ENCODE assay signal across 8 cellular contexts in the genomic region with DNA sequence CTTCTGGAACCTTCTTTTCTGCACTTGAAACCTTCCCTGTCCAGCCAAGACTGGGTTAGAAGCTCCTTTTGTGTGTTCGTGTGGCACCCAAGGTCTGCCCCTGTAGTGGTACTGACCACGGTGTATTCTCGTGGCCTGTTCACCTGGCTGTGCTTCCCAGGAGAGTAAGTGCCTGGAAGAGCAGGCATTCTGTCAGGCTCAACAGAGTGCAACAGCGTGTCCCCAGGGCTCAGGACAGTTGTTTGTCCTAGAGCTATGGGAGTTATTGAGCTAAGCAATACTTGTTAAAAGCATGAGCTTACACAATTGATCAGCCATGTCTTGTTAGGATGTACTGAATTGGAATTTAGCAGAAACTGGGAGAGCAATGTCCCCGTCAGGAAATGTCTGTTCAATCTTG. TPM values are rescaled to one million over a fixed set of nuclear protein-coding genes. Genes with fewer than 3 reads are reported as not detected.
A peak's percentile ranks its signal among the peaks of the same experiment; 100 is the strongest.
DNase-seq lines count a peak whose midpoint lies in the region; ATAC-seq and TF ChIP-seq lines count a peak whose summit lies in the region.

No MANE protein-coding gene starts in this region.

- no peaks in the 10 kb centered on the region for H3K27me3 ChIP-seq in adrenal gland
- no peaks in the 10 kb centered on the region for H3K27me3 ChIP-seq in lower lobe of right lung (ENCODE audit: low read depth)
- H3K27me3 ChIP-seq in aorta (ENCODE audit: control insufficient read depth in 1 of 2, insufficient read depth in 2 of 2, low read length in 1 of 2), result no peaks in the 10 kb centered on the region

- CTCF ChIA-PET in activated CD4-positive, alpha-beta T cell treated with anti-CD3 and anti-CD28 coated beads, Interleukin-2, amount 10 ng/mL, durations not matched to agents 7 days and 5 days (lab: Charles Lee), result interaction anchor here (0.6 to 1.5 kb wide), 3 partner anchors 138 to 370 kb away, joined by 3 to 4 read pairs (median 3); no protein-coding TSS in a partner anchor

- H3K27ac ChIP-seq in adrenal gland (peak overlapping the region; percentile 3 to 100 (median 98)), lower lobe of right lung (peak overlapping the region; percentile 19), aorta (ENCODE audit: low read depth in 1 of 2, low read length in 2 of 2) (peak overlapping the region in 1 of 2 donors; percentile 90)

- H3K9me3 ChIP-seq in adrenal gland (replicated peaks in 1 of 3) (no peaks in the 10 kb centered on the region), lower lobe of right lung (no peaks in the 10 kb centered on the region), aorta (ENCODE audit: control insufficient read depth, low read length) (no peaks in the 10 kb centered on the region)

- H3K9me3 Mint-ChIP-seq in activated CD4-positive, alpha-beta T cell treated with anti-CD3 and anti-CD28 coated beads, Interleukin-2, amount 10 ng/mL, durations not matched to agents 7 days and 5 days, result no peaks in the 10 kb centered on the region
- no peaks in the 10 kb centered on the region for H3K9me3 Mint-ChIP-seq in type B pancreatic cell

- in situ Hi-C loops in G401 (cut with HindIII; ENCODE audit: low sequenced_read_pairs), result no loop called here

- H3K36me3 Mint-ChIP-seq in activated CD4-positive, alpha-beta T cell treated with anti-CD3 and anti-CD28 coated beads, Interleukin-2, amount 10 ng/mL, durations not matched to agents 7 days and 5 days (ENCODE audit: low read depth), result peaks cover 22% of the 10 kb centered on the region
- peaks cover 3% of the 10 kb centered on the region for H3K36me3 Mint-ChIP-seq in type B pancreatic cell

- H3K4me3 ChIP-seq in adrenal gland (no peak overlapping the region), lower lobe of right lung (no peak overlapping the region), aorta (ENCODE audit: low read length in 2 of 2) (no peak overlapping the region)

- WGBS in adrenal gland, 4 donors, result 90 to 95% (median 91%) methylated on average over 4 to 5 of the region's 5 CpGs
- WGBS in aorta, 2 donors, result 79 to 85% methylated on average over 5 of the region's 5 CpGs

- no peak for DNase-seq in activated CD4-positive, alpha-beta T cell treated with anti-CD3 and anti-CD28 coated beads, Interleukin-2, amount 10 ng/mL, durations not matched to agents 7 days and 5 days
- no peak for DNase-seq in activated CD4-positive, alpha-beta T cell treated with anti-CD3 and anti-CD28 coated beads, Interleukin-2, amount 50 U/mL, for 48 hours
- DNase-seq in adrenal gland (no peak), lower lobe of right lung (no peak), type B pancreatic cell (ENCODE audit: extremely low spot score, unreplicated experiment) (no peak), G401 (ENCODE audit: low spot score) (no peak), NCI-H2081 treated with DMSO at 0.1 percent for 48 hours (lab: John Stamatoyannopoulos, UW) (no peak), aorta (no peak)

- no peak for TF ChIP-seq POLR2A in adrenal gland (IDR thresholded peaks at IDR 0.05)

- H3K36me3 ChIP-seq in adrenal gland (replicated peaks in 1 of 2) (no peaks in the 10 kb centered on the region), lower lobe of right lung (no peaks in the 10 kb centered on the region), aorta (ENCODE audit: control insufficient read depth in 1 of 2, insufficient read depth in 2 of 2, low read length in 1 of 2) (no peaks in the 10 kb centered on the region)

- H3K27me3 Mint-ChIP-seq in activated CD4-positive, alpha-beta T cell treated with anti-CD3 and anti-CD28 coated beads, Interleukin-2, amount 10 ng/mL, durations not matched to agents 7 days and 5 days, result no peaks in the 10 kb centered on the region
- no peaks in the 10 kb centered on the region for H3K27me3 Mint-ChIP-seq in type B pancreatic cell

- H3K4me1 ChIP-seq in adrenal gland (replicated peaks in 1 of 2) (peaks cover 33 to 62% of the 10 kb centered on the region in 2 donors), lower lobe of right lung (peaks cover 67% of the 10 kb centered on the region), aorta (ENCODE audit: control insufficient read depth in 1 of 2, insufficient read depth in 2 of 2, low read length in 2 of 2) (peaks cover 2 to 10% of the 10 kb centered on the region in 2 donors)

- POLR2A ChIA-PET in activated CD4-positive, alpha-beta T cell treated with anti-CD3 and anti-CD28 coated beads, Interleukin-2, amount 10 ng/mL, durations not matched to agents 7 days and 5 days (lab: Charles Lee), result no interaction called here

- ATAC-seq in lower lobe of right lung (no peak), aorta (ENCODE audit: low FRiP score) (no peak)

- intact Hi-C loops in adrenal gland (cut with DNase I) (loop anchor here in 1 of 2 donors (10.0 kb wide), 1 partner anchor 169 kb away; no protein-coding TSS in a partner anchor), lower lobe of right lung (cut with DNase I) (no loop called here), aorta (cut with DNase I) (loop anchor here (5.0 to 10.0 kb wide), 4 partner anchors 82 to 1429 kb away; partner anchors contain the start of gene HDAC7 (in 1 of the 2))

- H3K4me3 Mint-ChIP-seq in activated CD4-positive, alpha-beta T cell treated with anti-CD3 and anti-CD28 coated beads, Interleukin-2, amount 10 ng/mL, durations not matched to agents 7 days and 5 days, result no peak overlapping the region
- peak overlapping the region; percentile 78 for H3K4me3 Mint-ChIP-seq in type B pancreatic cell

- H3K27ac Mint-ChIP-seq in activated CD4-positive, alpha-beta T cell treated with anti-CD3 and anti-CD28 coated beads, Interleukin-2, amount 10 ng/mL, durations not matched to agents 7 days and 5 days, result peak overlapping the region; percentile 74
- H3K27ac Mint-ChIP-seq in type B pancreatic cell, result peak overlapping the region; percentile 97

- TF ChIP-seq CTCF in adrenal gland (IDR thresholded peaks at IDR 0.05) (no peak), lower lobe of right lung (IDR thresholded peaks at IDR 0.05) (no peak), type B pancreatic cell (conservative IDR thresholded peaks at IDR 0.05) (no peak)

- peaks cover 61% of the 10 kb centered on the region for H3K4me1 Mint-ChIP-seq in activated CD4-positive, alpha-beta T cell treated with anti-CD3 and anti-CD28 coated beads, Interleukin-2, amount 10 ng/mL, durations not matched to agents 7 days and 5 days
- H3K4me1 Mint-ChIP-seq in type B pancreatic cell (ENCODE audit: unreplicated experiment), result peaks cover 41% of the 10 kb centered on the region

RNA-seq across cellular contexts. Expression of gene SLC38A2, which starts 12.9 kb away (rescaled TPM):
- 100 to 1,000 TPM; 216 to 283 TPM for total RNA-seq in activated CD4-positive, alpha-beta T cell treated with anti-CD3 and anti-CD28 coated beads, Interleukin-2, amount 10 ng/mL, durations not matched to agents 7 days and 5 days
- 100 to 1,000 TPM; 128 to 948 (median 375) TPM for total RNA-seq in adrenal gland
- 100 to 1,000 TPM in 2 of 3 donors, 10 to 100 TPM in 1; 94.6 to 119 (median 108) TPM for polyA plus RNA-seq in adrenal gland
- total RNA-seq in lower lobe of right lung, result 284 TPM
- total RNA-seq in type B pancreatic cell (ENCODE audit: low replicate concordance), result 204 and 217 TPM in 2 replicates
- total RNA-seq in G401 (2014; rRNA removed; shearing (Covaris generic)), result 191 and 254 TPM in 2 replicates
- total RNA-seq in aorta, result 100 to 1,000 TPM; 329 to 405 TPM
- 100 to 1,000 TPM in 1 of 2 donors, 10 to 100 TPM in 1; 46.0 to 206 TPM for polyA plus RNA-seq in aorta
